In genomic region chr6:2809015-2809414, GRCh38 we compare ENCODE assay signal across 1 cellular context.
TF ChIP-seq lines count a peak whose summit lies in the region.

No MANE protein-coding gene starts in this region.

TF ChIP-seq in HepG2, 621 proteins besides CTCF, POLR2A, EP300 and RAD21 (continued from another document and continues in another):
- TF ChIP-seq ZBTB26 (CRISPR knock-in tag; IDR thresholded peaks at IDR 0.05; ENCODE audit: borderline replicate concordance), result no peak
- TF ChIP-seq SAP130 (CRISPR knock-in tag; IDR thresholded peaks at IDR 0.05; ENCODE audit: low read depth), result peak; percentile 68
- 0 out of 2 replicates have a peak, but pooled peaks have one; percentile 31 for TF ChIP-seq GATA4 (IDR thresholded peaks at IDR 0.05; ENCODE audit: borderline replicate concordance, low read depth)
- TF ChIP-seq SOX13 (IDR thresholded peaks at IDR 0.05), result no peak
- peak in 1 of 2 experiments; percentile 94; a peak in 2 of 4 replicates for TF ChIP-seq SOX13 (CRISPR knock-in tag; conservative IDR thresholded peaks at IDR 0.05 in 1 of 2, IDR thresholded peaks at IDR 0.05 in 1 of 2)
- TF ChIP-seq PATZ1 (CRISPR knock-in tag; IDR thresholded peaks at IDR 0.05), result peak; percentile 14; the same call in 1 of the 2 replicates
- TF ChIP-seq ZFP1 (CRISPR knock-in tag; IDR thresholded peaks at IDR 0.05), result 0 out of 2 replicates have a peak, but pooled peaks have one; percentile 16
- TF ChIP-seq SRSF4 (IDR thresholded peaks at IDR 0.05; ENCODE audit: low read depth, low read length, poor library complexity, severe bottlenecking), result no peak
- TF ChIP-seq PHB2 (IDR thresholded peaks at IDR 0.05; ENCODE audit: partially characterized antibody), result no peak
- no peak for TF ChIP-seq BHLHE40 (IDR thresholded peaks at IDR 0.05; ENCODE audit: low read length)
- peak; percentile 72; the same call in 1 of the 2 replicates for TF ChIP-seq HMG20A (CRISPR knock-in tag; IDR thresholded peaks at IDR 0.05; ENCODE audit: borderline replicate concordance)
- peak; percentile 48; the same call in 1 of the 2 replicates for TF ChIP-seq ZNF644 (CRISPR knock-in tag; IDR thresholded peaks at IDR 0.05; ENCODE audit: low read depth)
- peak; percentile 98 for TF ChIP-seq RXRB (CRISPR knock-in tag; IDR thresholded peaks at IDR 0.05; ENCODE audit: borderline replicate concordance)
- TF ChIP-seq HNF1B (CRISPR knock-in tag; IDR thresholded peaks at IDR 0.05), result no peak
- TF ChIP-seq TFAP4 (IDR thresholded peaks at IDR 0.05; ENCODE audit: borderline replicate concordance, low read depth), result peak; percentile 99
- TF ChIP-seq TBX2 (CRISPR knock-in tag; IDR thresholded peaks at IDR 0.05; ENCODE audit: borderline replicate concordance), result peak; percentile 36; the same call in 1 of the 2 replicates
- TF ChIP-seq ARID3A (IDR thresholded peaks at IDR 0.05; ENCODE audit: low read depth, low read length), result no peak
- no peak for TF ChIP-seq FOXA1 (IDR thresholded peaks at IDR 0.05)
- peak; percentile 74 for TF ChIP-seq FOXA1 (CRISPR knock-in tag; IDR thresholded peaks at IDR 0.05)
- TF ChIP-seq DDIT3 (CRISPR knock-in tag; IDR thresholded peaks at IDR 0.05), result no peak
- no peak for TF ChIP-seq SOX6 (IDR thresholded peaks at IDR 0.05)
- TF ChIP-seq SOX6 (CRISPR knock-in tag; IDR thresholded peaks at IDR 0.05), result peak; percentile 85
- peak; percentile 22; the same call in 1 of the 2 replicates for TF ChIP-seq ETV5 (CRISPR knock-in tag; IDR thresholded peaks at IDR 0.05; ENCODE audit: borderline replicate concordance)
- no peak for TF ChIP-seq ZNF687 (CRISPR knock-in tag; IDR thresholded peaks at IDR 0.05)
- no peak for TF ChIP-seq MAFF (IDR thresholded peaks at IDR 0.05; ENCODE audit: low read depth, low read length)
- TF ChIP-seq RBM22 (optimal IDR thresholded peaks at IDR 0.05; ENCODE audit: low read length), result no peak
- TF ChIP-seq KAT8 (CRISPR knock-in tag; IDR thresholded peaks at IDR 0.05), result peak; percentile 56; the same call in 1 of the 2 replicates
- TF ChIP-seq REPIN1 (CRISPR knock-in tag; IDR thresholded peaks at IDR 0.05; ENCODE audit: borderline replicate concordance, low read depth), result 0 out of 2 replicates have a peak, but pooled peaks have one; percentile 28
- peak; percentile 52; the same call in 1 of the 2 replicates for TF ChIP-seq ZBTB25 (CRISPR knock-in tag; IDR thresholded peaks at IDR 0.05)
- TF ChIP-seq SP4 (CRISPR knock-in tag; IDR thresholded peaks at IDR 0.05), result no peak
- TF ChIP-seq NCOA2 (CRISPR knock-in tag; IDR thresholded peaks at IDR 0.05), result peak; percentile 60; the same call in 1 of the 2 replicates
- TF ChIP-seq CCAR2 (optimal IDR thresholded peaks at IDR 0.05; ENCODE audit: low read depth, low read length), result no peak
- TF ChIP-seq E2F1 (CRISPR knock-in tag; IDR thresholded peaks at IDR 0.05), result no peak
- TF ChIP-seq ZNF614 (CRISPR knock-in tag; IDR thresholded peaks at IDR 0.05; ENCODE audit: borderline replicate concordance), result peak; percentile 62; the same call in 1 of the 2 replicates
- TF ChIP-seq ZNF574 (CRISPR knock-in tag; IDR thresholded peaks at IDR 0.05), result no peak
- TF ChIP-seq ZNF577 (CRISPR knock-in tag; IDR thresholded peaks at IDR 0.05; ENCODE audit: borderline replicate concordance, low read depth), result no peak
- TF ChIP-seq ZNF367 (CRISPR knock-in tag; IDR thresholded peaks at IDR 0.05; ENCODE audit: borderline replicate concordance), result no peak
- TF ChIP-seq DRAP1 (CRISPR knock-in tag; IDR thresholded peaks at IDR 0.05), result peak; percentile 15; the same call in 1 of the 2 replicates
- TF ChIP-seq CEBPG (CRISPR knock-in tag; IDR thresholded peaks at IDR 0.05), result peak; percentile 47; the same call in 1 of the 2 replicates
- TF ChIP-seq FOSL2 (CRISPR knock-in tag; IDR thresholded peaks at IDR 0.05), result no peak
- no peak for TF ChIP-seq YEATS2 (CRISPR knock-in tag; IDR thresholded peaks at IDR 0.05; ENCODE audit: borderline replicate concordance)
- TF ChIP-seq SOX5 (CRISPR knock-in tag; IDR thresholded peaks at IDR 0.05; ENCODE audit: borderline replicate concordance), result peak; percentile 87
- TF ChIP-seq ZNF180 (CRISPR knock-in tag; IDR thresholded peaks at IDR 0.05; ENCODE audit: borderline replicate concordance, low read depth), result no peak
- TF ChIP-seq FOXP1 (IDR thresholded peaks at IDR 0.05), result no peak
- peak; percentile 24; the same call in 1 of the 2 replicates for TF ChIP-seq FOXP1 (CRISPR knock-in tag; IDR thresholded peaks at IDR 0.05)
